In the genomic region with DNA sequence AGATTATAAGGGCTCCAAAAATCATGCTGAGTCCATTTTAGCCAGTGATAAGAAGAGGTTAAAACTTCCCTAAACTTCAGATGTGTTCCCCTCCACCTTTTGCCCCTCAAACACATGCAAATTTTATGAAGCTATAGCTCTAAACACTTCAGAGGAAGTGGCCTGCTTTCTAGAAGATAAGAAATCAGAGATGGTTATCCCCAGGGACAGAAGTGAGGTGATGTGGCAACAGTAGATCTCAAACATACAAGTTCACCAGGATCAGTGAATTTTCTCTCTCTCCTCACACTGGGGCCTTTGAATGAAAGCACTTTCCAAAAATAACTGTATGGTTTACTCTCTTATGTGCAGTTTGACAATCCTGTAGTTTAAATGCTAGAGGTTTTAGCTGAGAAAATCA, we compare ENCODE assay signal across 15 cellular contexts.
DNase-seq lines count a peak whose midpoint lies in the region; ATAC-seq, FAIRE-seq and TF ChIP-seq lines count a peak whose summit lies in the region.
"Had no signal": no experiment of that assay in that cellular context is flagged by ENCODE, and none has a peak within 500 bp of the region (broad histone marks: within the 10 kb centered on the region; RNA-seq: fewer than 3 reads in every experiment).

No MANE protein-coding gene starts in this region.

- peaks cover 20% of the 10 kb centered on the region for H3K4me1 Mint-ChIP-seq in T-helper 2 cell treated with Interferon-gamma antibody and Interleukin-4, amounts not matched to agents 5 μg/mL and 100 μg/mL, for 36 hours (ENCODE audit: low read depth)
- peaks cover 8% of the 10 kb centered on the region for H3K4me1 Mint-ChIP-seq in stimulated activated effector memory CD8-positive, alpha-beta T cell treated with anti-CD3 and anti-CD28 coated beads, Interleukin-12 subunit alpha, Interleukin-12 subunit beta, amount 100 ng/mL, for 72 hours
- H3K4me1 Mint-ChIP-seq in CD8-positive, alpha-beta T cell (ENCODE audit: low read depth): peaks cover 8% of the 10 kb centered on the region

- no peaks in the 10 kb centered on the region for H3F3A ChIP-seq in DOHH2 (ENCODE audit: control insufficient read depth, insufficient read depth)

- POLR2A ChIA-PET in CD8-positive, alpha-beta T cell (lab: Charles Lee): no interaction called here

- no peaks in the 10 kb centered on the region for H3K27me3 ChIP-seq in DOHH2 (ENCODE audit: control insufficient read depth, low read length)
- no peaks in the 10 kb centered on the region for H3K27me3 ChIP-seq in CD8-positive, alpha-beta T cell (ENCODE audit: insufficient read depth, low read length)
- H3K27me3 ChIP-seq: breast epithelium, heart right ventricle had no signal

- peak; percentile 59 for ATAC-seq in GM19455 (IDR thresholded peaks at IDR 0.05; ENCODE audit: unreplicated experiment)
- ATAC-seq in HG03103 (IDR thresholded peaks at IDR 0.05; ENCODE audit: low read depth, unreplicated experiment): peak; percentile 57
- no peak for ATAC-seq in stimulated activated effector memory CD8-positive, alpha-beta T cell treated with anti-CD3 and anti-CD28 coated beads, Interleukin-12 subunit alpha, Interleukin-12 subunit beta, amount 100 ng/mL, for 72 hours
- ATAC-seq in CD8-positive, alpha-beta T cell: no peak
- ATAC-seq: activated CD8-positive, alpha-beta T cell treated with anti-CD3 and anti-CD28 coated beads for 36 hours; Panc1 had no signal

- peak overlapping the region; percentile 27 for H3K4me2 ChIP-seq in DOHH2 (ENCODE audit: low read length)

- H4K20me1 ChIP-seq in DOHH2 (ENCODE audit: control insufficient read depth, insufficient read depth, low read depth, low read length): no peaks in the 10 kb centered on the region

- peak overlapping the region; percentile 25 for H3K4me3 Mint-ChIP-seq in T-helper 2 cell treated with Interferon-gamma antibody and Interleukin-4, amounts not matched to agents 5 μg/mL and 100 μg/mL, for 36 hours
- no peak overlapping the region for H3K4me3 Mint-ChIP-seq in stimulated activated effector memory CD8-positive, alpha-beta T cell treated with anti-CD3 and anti-CD28 coated beads, Interleukin-12 subunit alpha, Interleukin-12 subunit beta, amount 100 ng/mL, for 72 hours
- no peak overlapping the region for H3K4me3 Mint-ChIP-seq in CD8-positive, alpha-beta T cell
- H3K4me3 Mint-ChIP-seq: activated CD8-positive, alpha-beta T cell treated with anti-CD3 and anti-CD28 coated beads for 36 hours; CD4-positive, CD25-positive, alpha-beta regulatory T cell; neural crest cell had no signal

- no peak for TF ChIP-seq CTCF in DOHH2 (IDR thresholded peaks at IDR 0.05; ENCODE audit: low read depth, low read length, poor library complexity, severe bottlenecking)
- no peak for TF ChIP-seq CTCF in CD8-positive, alpha-beta T cell (IDR thresholded peaks at IDR 0.05)

- H3K36me3 Mint-ChIP-seq in T-helper 2 cell treated with Interferon-gamma antibody and Interleukin-4, amounts not matched to agents 5 μg/mL and 100 μg/mL, for 36 hours (ENCODE audit: low read depth): no peaks in the 10 kb centered on the region
- H3K36me3 Mint-ChIP-seq in stimulated activated effector memory CD8-positive, alpha-beta T cell treated with anti-CD3 and anti-CD28 coated beads, Interleukin-12 subunit alpha, Interleukin-12 subunit beta, amount 100 ng/mL, for 72 hours: no peaks in the 10 kb centered on the region
- no peaks in the 10 kb centered on the region for H3K36me3 Mint-ChIP-seq in CD8-positive, alpha-beta T cell
- H3K36me3 Mint-ChIP-seq: CD4-positive, CD25-positive, alpha-beta regulatory T cell had no signal

- H3K27me3 Mint-ChIP-seq in T-helper 2 cell treated with Interferon-gamma antibody and Interleukin-4, amounts not matched to agents 5 μg/mL and 100 μg/mL, for 36 hours (ENCODE audit: low read depth): no peaks in the 10 kb centered on the region
- H3K27me3 Mint-ChIP-seq in CD8-positive, alpha-beta T cell (ENCODE audit: low read depth): no peaks in the 10 kb centered on the region
- H3K27me3 Mint-ChIP-seq: activated CD8-positive, alpha-beta T cell treated with anti-CD3 and anti-CD28 coated beads for 36 hours; CD4-positive, CD25-positive, alpha-beta regulatory T cell had no signal

- no peak for FAIRE-seq in H54 (lab: Jason Lieb, UNC)

- CTCF ChIA-PET in CD8-positive, alpha-beta T cell (lab: Charles Lee): no interaction called here

- H3K27ac ChIP-seq in DOHH2 (ENCODE audit: low read depth, low read length): no peak overlapping the region
- no peak overlapping the region for H3K27ac ChIP-seq in CD8-positive, alpha-beta T cell (ENCODE audit: low read depth, low read length)
- H3K27ac ChIP-seq: breast epithelium had no signal

- no peak overlapping the region for H3K4me3 ChIP-seq in DOHH2 (ENCODE audit: low read length)
- H3K4me3 ChIP-seq in CD8-positive, alpha-beta T cell (ENCODE audit: low read depth, low read length): no peak overlapping the region
- H3K4me3 ChIP-seq: breast epithelium, heart right ventricle had no signal

- H3K36me3 ChIP-seq in DOHH2 (ENCODE audit: control insufficient read depth, low read length): no peaks in the 10 kb centered on the region
- no peaks in the 10 kb centered on the region for H3K36me3 ChIP-seq in CD8-positive, alpha-beta T cell (ENCODE audit: insufficient read depth, low read length)
- H3K36me3 ChIP-seq: breast epithelium, heart right ventricle had no signal

- TF ChIP-seq POLR2A in H54 (IDR thresholded peaks at IDR 0.05; ENCODE audit: low read depth, low read length): no peak

- intact Hi-C loops in CD8-positive, alpha-beta T cell (cut with DNase I, micrococcal nuclease): no loop called here

- H3K79me2 ChIP-seq in DOHH2 (ENCODE audit: control insufficient read depth, low read length): no peaks in the 10 kb centered on the region

- peaks cover 27% of the 10 kb centered on the region for H3K4me1 ChIP-seq in DOHH2 (ENCODE audit: control insufficient read depth, low read length)
- H3K4me1 ChIP-seq in CD8-positive, alpha-beta T cell (ENCODE audit: insufficient read depth, low read length): peaks cover 3% of the 10 kb centered on the region

- no peaks in the 10 kb centered on the region for H3K9me3 Mint-ChIP-seq in T-helper 2 cell treated with Interferon-gamma antibody and Interleukin-4, amounts not matched to agents 5 μg/mL and 100 μg/mL, for 36 hours
- H3K9me3 Mint-ChIP-seq in stimulated activated effector memory CD8-positive, alpha-beta T cell treated with anti-CD3 and anti-CD28 coated beads, Interleukin-12 subunit alpha, Interleukin-12 subunit beta, amount 100 ng/mL, for 72 hours: no peaks in the 10 kb centered on the region
- H3K9me3 Mint-ChIP-seq in CD8-positive, alpha-beta T cell: no peaks in the 10 kb centered on the region
- H3K9me3 Mint-ChIP-seq: activated CD8-positive, alpha-beta T cell treated with anti-CD3 and anti-CD28 coated beads for 36 hours; neural crest cell had no signal

- peak overlapping the region; percentile 5 for H3K27ac Mint-ChIP-seq in T-helper 2 cell treated with Interferon-gamma antibody and Interleukin-4, amounts not matched to agents 5 μg/mL and 100 μg/mL, for 36 hours
- H3K27ac Mint-ChIP-seq in stimulated activated effector memory CD8-positive, alpha-beta T cell treated with anti-CD3 and anti-CD28 coated beads, Interleukin-12 subunit alpha, Interleukin-12 subunit beta, amount 100 ng/mL, for 72 hours: no peak overlapping the region
- no peak overlapping the region for H3K27ac Mint-ChIP-seq in CD8-positive, alpha-beta T cell
- H3K27ac Mint-ChIP-seq: activated CD8-positive, alpha-beta T cell treated with anti-CD3 and anti-CD28 coated beads for 36 hours had no signal

- DNase-seq in T-helper 2 cell treated with Interferon-gamma antibody and Interleukin-4, amounts not matched to agents 5 μg/mL and 100 μg/mL, for 36 hours (ENCODE audit: low spot score): no peak
- DNase-seq in stimulated activated effector memory CD8-positive, alpha-beta T cell treated with anti-CD3 and anti-CD28 coated beads, Interleukin-12 subunit alpha, Interleukin-12 subunit beta, amount 100 ng/mL, for 72 hours (ENCODE audit: low spot score in 2 of 2): no peak
- DNase-seq in H54 (ENCODE audit: insufficient read length, low spot score): no peak
- DNase-seq in CD8-positive, alpha-beta T cell: no peak
- no peak for DNase-seq in stimulated activated CD4-positive, alpha-beta T cell treated with anti-CD3 and anti-CD28 coated beads, Interleukin-2, amount 100 ng/mL, for 48 hours
- DNase-seq: activated CD8-positive, alpha-beta T cell treated with anti-CD3 and anti-CD28 coated beads for 36 hours; CD4-positive, CD25-positive, alpha-beta regulatory T cell; heart right ventricle; Kasumi-1 had no signal

- H3K9me3 ChIP-seq in DOHH2 (ENCODE audit: control insufficient read depth, insufficient read depth, low read length): no peaks in the 10 kb centered on the region
- H3K9me3 ChIP-seq in CD8-positive, alpha-beta T cell (ENCODE audit: low read length): no peaks in the 10 kb centered on the region
- H3K9me3 ChIP-seq: breast epithelium, heart right ventricle had no signal

- H3K9me2 ChIP-seq in DOHH2 (replicated peaks; ENCODE audit: control insufficient read depth, low read length): no peaks in the 10 kb centered on the region

Comparison
In these comparisons a context has a peak if more than half of its experiments do, and no peak if none do; other contexts are left out.
1. ATAC-seq: peak in GM19455 (single experiment) and HG03103 (single experiment); none in stimulated activated effector memory CD8-positive, alpha-beta T cell treated with anti-CD3 and anti-CD28 coated beads, Interleukin-12 subunit alpha, Interleukin-12 subunit beta, amount 100 ng/mL, for 72 hours (single experiment) and CD8-positive, alpha-beta T cell (single experiment).